In genomic region chr7:77696057-77696642, GRCh38 we compare ENCODE assay signal across 8 cellular contexts. TPM values are rescaled to one million over a fixed set of nuclear protein-coding genes. Genes with fewer than 3 reads are reported as not detected.
DNase-seq lines count a peak whose midpoint lies in the region; ATAC-seq and TF ChIP-seq lines count a peak whose summit lies in the region.

RSBN1L (plus strand) TSS chr7:77696459; CDS start chr7:77696470, 11 bp downstream.

- peaks cover 31% of the 10 kb centered on the region for H3K36me3 Mint-ChIP-seq in activated T-helper 2 cell treated with anti-CD3 and anti-CD28 coated beads, Interferon-gamma antibody, Interleukin-2, Interleukin-4, amounts not matched to agents 10 μg/mL and 5 μg/mL and 100 μg/mL, durations not matched to agents 14 hours and 24 hours and 36 hours (ENCODE audit: low read depth)
- peaks cover 2% of the 10 kb centered on the region for H3K36me3 Mint-ChIP-seq in natural killer cell treated with Interleukin-12 subunit alpha and Interleukin-12 subunit beta and Interleukin-15 and Interleukin-18, amount 100 ng/mL, for 72 hours

- CTCF ChIA-PET in RWPE1 (lab: Yijun Ruan, JAX) = interaction anchor here (0.7 to 0.8 kb wide), 2 partner anchors 11 to 387 kb away, joined by 3 to 6 read pairs; no protein-coding TSS in a partner anchor

- H3K4me3 Mint-ChIP-seq in activated T-helper 2 cell treated with anti-CD3 and anti-CD28 coated beads, Interferon-gamma antibody, Interleukin-2, Interleukin-4, amounts not matched to agents 10 μg/mL and 5 μg/mL and 100 μg/mL, durations not matched to agents 14 hours and 24 hours and 36 hours (ENCODE audit: low read depth) = peak within 1 kb of the TSS; percentile 92
- peak within 1 kb of the TSS; percentile 99 for H3K4me3 Mint-ChIP-seq in natural killer cell treated with Interleukin-12 subunit alpha and Interleukin-12 subunit beta and Interleukin-15 and Interleukin-18, amount 100 ng/mL, for 72 hours

- peak within 1 kb of the TSS; percentile 99 for H3K4me3 ChIP-seq in LNCaP clone FGC (ENCODE audit: low read depth, low read length)

- intact Hi-C loops in activated T-helper 2 cell treated with anti-CD3 and anti-CD28 coated beads, Interferon-gamma antibody, Interleukin-2, Interleukin-4, amounts not matched to agents 10 μg/mL and 5 μg/mL and 100 μg/mL, durations not matched to agents 14 hours and 24 hours and 36 hours (cut with micrococcal nuclease) = loop anchor here (1.0 to 2.0 kb wide), 4 partner anchors 63 to 323 kb away; partner anchors contain the start of genes PHTF2 and TMEM60

- peaks cover 35% of the 10 kb centered on the region for H3K4me1 Mint-ChIP-seq in activated T-helper 2 cell treated with anti-CD3 and anti-CD28 coated beads, Interferon-gamma antibody, Interleukin-2, Interleukin-4, amounts not matched to agents 10 μg/mL and 5 μg/mL and 100 μg/mL, durations not matched to agents 14 hours and 24 hours and 36 hours (ENCODE audit: low read depth)
- peaks cover 39 to 43% of the 10 kb centered on the region in 2 donors for H3K4me1 Mint-ChIP-seq in natural killer cell treated with Interleukin-12 subunit alpha and Interleukin-12 subunit beta and Interleukin-15 and Interleukin-18, amount 100 ng/mL, for 72 hours (ENCODE audit: low read depth in 2 of 2)

- no peaks in the 10 kb centered on the region for H3K27me3 Mint-ChIP-seq in activated T-helper 2 cell treated with anti-CD3 and anti-CD28 coated beads, Interferon-gamma antibody, Interleukin-2, Interleukin-4, amounts not matched to agents 10 μg/mL and 5 μg/mL and 100 μg/mL, durations not matched to agents 14 hours and 24 hours and 36 hours (ENCODE audit: low read depth)
- no peaks in the 10 kb centered on the region for H3K27me3 Mint-ChIP-seq in natural killer cell treated with Interleukin-12 subunit alpha and Interleukin-12 subunit beta and Interleukin-15 and Interleukin-18, amount 100 ng/mL, for 72 hours

- H3K27ac ChIP-seq in RWPE1 = peak within 1 kb of the TSS; percentile 92

- H3K9me3 Mint-ChIP-seq in activated T-helper 2 cell treated with anti-CD3 and anti-CD28 coated beads, Interferon-gamma antibody, Interleukin-2, Interleukin-4, amounts not matched to agents 10 μg/mL and 5 μg/mL and 100 μg/mL, durations not matched to agents 14 hours and 24 hours and 36 hours = no peaks in the 10 kb centered on the region
- H3K9me3 Mint-ChIP-seq in natural killer cell treated with Interleukin-12 subunit alpha and Interleukin-12 subunit beta and Interleukin-15 and Interleukin-18, amount 100 ng/mL, for 72 hours = no peaks in the 10 kb centered on the region

- ATAC-seq in natural killer cell treated with Interleukin-12 subunit alpha and Interleukin-12 subunit beta and Interleukin-15 and Interleukin-18, amount 100 ng/mL, for 72 hours = peak; percentile 99
- ATAC-seq in stimulated activated naive CD8-positive, alpha-beta T cell treated with anti-CD3 and anti-CD28 coated beads, Interleukin-15, Interleukin-2, amounts not matched to agents 100 U/mL and 50 U/mL, for 24 hours = peak; percentile 99

- DNase-seq in ELF-1 (ENCODE audit: low read depth, low spot score) (peak; percentile 98), GOT3 (lab: John Stamatoyannopoulos, UW) (peak; percentile 93), LNCaP clone FGC (ENCODE audit: low read depth) (peak; percentile 89), RWPE1 (ENCODE audit: low spot score) (peak; percentile 96), fibroblast of peridontal ligament (ENCODE audit: extremely low read depth) (peak; percentile 96)
- DNase-seq in activated T-helper 2 cell treated with anti-CD3 and anti-CD28 coated beads, Interferon-gamma antibody, Interleukin-2, Interleukin-4, amounts not matched to agents 10 μg/mL and 5 μg/mL and 100 μg/mL, durations not matched to agents 14 hours and 24 hours and 36 hours (ENCODE audit: low spot score) = peak; percentile 98
- peak; percentile 99 for DNase-seq in natural killer cell treated with Interleukin-12 subunit alpha and Interleukin-12 subunit beta and Interleukin-15 and Interleukin-18, amount 100 ng/mL, for 72 hours (ENCODE audit: low spot score)
- DNase-seq in stimulated activated naive CD8-positive, alpha-beta T cell treated with anti-CD3 and anti-CD28 coated beads, Interleukin-15, Interleukin-2, amounts not matched to agents 100 U/mL and 50 U/mL, for 24 hours = peak; percentile 98

- TF ChIP-seq CTCF in LNCaP clone FGC (IDR thresholded peaks at IDR 0.05; ENCODE audit: control insufficient read depth, extremely low read depth, insufficient read depth) = peak; percentile 41
- peak; percentile 29; the same call in 1 of the 2 replicates for TF ChIP-seq CTCF in RWPE1 (conservative IDR thresholded peaks at IDR 0.05; ENCODE audit: low read depth)

- POLR2A ChIA-PET in RWPE1 (lab: Yijun Ruan, JAX; ENCODE audit: low non-redundant PET) = interaction anchor here (1.3 kb wide), 1 partner anchor 21 kb away, joined by 3 read pairs; no protein-coding TSS in a partner anchor

- H3K27ac Mint-ChIP-seq in activated T-helper 2 cell treated with anti-CD3 and anti-CD28 coated beads, Interferon-gamma antibody, Interleukin-2, Interleukin-4, amounts not matched to agents 10 μg/mL and 5 μg/mL and 100 μg/mL, durations not matched to agents 14 hours and 24 hours and 36 hours = peak within 1 kb of the TSS; percentile 95
- H3K27ac Mint-ChIP-seq in natural killer cell treated with Interleukin-12 subunit alpha and Interleukin-12 subunit beta and Interleukin-15 and Interleukin-18, amount 100 ng/mL, for 72 hours = peak within 1 kb of the TSS; percentile 90 to 96

RNA-seq across cellular contexts. Expression of gene RSBN1L, which starts in this region (rescaled TPM):
- total RNA-seq in activated T-helper 2 cell treated with anti-CD3 and anti-CD28 coated beads, Interferon-gamma antibody, Interleukin-2, Interleukin-4, amounts not matched to agents 10 μg/mL and 5 μg/mL and 100 μg/mL, durations not matched to agents 14 hours and 24 hours and 36 hours = 28.1 and 28.8 TPM in 2 replicates
- 10 to 100 TPM; 19.0 to 21.2 TPM for total RNA-seq in natural killer cell treated with Interleukin-12 subunit alpha and Interleukin-12 subunit beta and Interleukin-15 and Interleukin-18, amount 100 ng/mL, for 72 hours

Comparison
In these comparisons a context has a peak if more than half of its experiments do, and no peak if none do; other contexts are left out.
1. Peak in every context shown above with its lines: DNase-seq, ATAC-seq, H3K4me3 ChIP-seq and H3K27ac ChIP-seq.